ENCODE assay signal across 8 cellular contexts in the genomic region with DNA sequence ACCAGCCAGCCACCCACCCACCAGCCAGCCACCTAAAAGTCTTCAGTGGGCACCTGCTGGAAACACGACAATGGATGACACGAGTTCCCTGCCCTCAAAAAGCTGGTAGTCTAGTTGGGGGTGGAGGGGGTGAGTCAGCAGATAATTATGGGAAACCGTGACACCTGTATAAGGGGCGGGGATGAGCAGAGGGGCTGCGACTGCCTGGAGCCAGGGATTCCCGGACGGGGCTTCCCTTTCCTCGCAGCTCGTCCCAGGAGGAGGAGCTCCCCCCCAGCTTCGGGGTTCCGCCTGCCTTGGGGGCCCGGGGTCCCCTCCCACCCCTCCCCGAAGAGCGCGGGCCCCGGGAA.
A peak's percentile ranks its signal among the peaks of the same experiment; 100 is the strongest.
DNase-seq lines count a peak whose midpoint lies in the region; ATAC-seq, FAIRE-seq and TF ChIP-seq lines count a peak whose summit lies in the region.
"Had no signal": no experiment of that assay in that cellular context is flagged by ENCODE, and none has a peak within 500 bp of the region (broad histone marks: within the 10 kb centered on the region; RNA-seq: fewer than 3 reads in every experiment).

No MANE protein-coding gene starts in this region.

- H3K4me3 ChIP-seq in rectal smooth muscle tissue (ENCODE audit: low read length): peak overlapping the region; percentile 15

- H3K4me1 ChIP-seq in ES-I3 (ENCODE audit: insufficient read depth, low read length) (peaks cover 9% of the 10 kb centered on the region), rectal smooth muscle tissue (ENCODE audit: control insufficient read depth, insufficient read depth, low read length) (peaks cover 6% of the 10 kb centered on the region)

- H3K4me1 Mint-ChIP-seq in central memory CD8-positive, alpha-beta T cell: peaks cover 39% of the 10 kb centered on the region

- DNase-seq in LoVo (ENCODE audit: low spot score) (peak; percentile 39), hypothalamus (lab: John Stamatoyannopoulos, UW) (no peak), H54 (ENCODE audit: insufficient read length, low spot score) (no peak)
- DNase-seq in central memory CD8-positive, alpha-beta T cell (ENCODE audit: low spot score in 2 of 2): no peak

- H3K27ac Mint-ChIP-seq in central memory CD8-positive, alpha-beta T cell (ENCODE audit: low read depth): no peak overlapping the region

- no peak for FAIRE-seq in H54 (lab: Jason Lieb, UNC)

- H3K9ac ChIP-seq in ES-I3 (ENCODE audit: low read depth, low read length) (peak overlapping the region; percentile 55; the same call in 1 of the 2 replicates), rectal smooth muscle tissue (ENCODE audit: low read length) (no peak overlapping the region)

- no peaks in the 10 kb centered on the region for H3K9me3 Mint-ChIP-seq in central memory CD8-positive, alpha-beta T cell
- H3K9me3 Mint-ChIP-seq: stimulated activated naive CD8-positive, alpha-beta T cell treated with anti-CD3 and anti-CD28 coated beads, Interleukin-15, Interleukin-2, amounts not matched to agents 100 ng/mL and 50 ng/mL, for 24 hours had no signal

- no peak for TF ChIP-seq POLR2A in H54 (IDR thresholded peaks at IDR 0.05; ENCODE audit: low read depth, low read length)

- H3K27me3 Mint-ChIP-seq in central memory CD8-positive, alpha-beta T cell: peaks cover 50% of the 10 kb centered on the region

- H3K9me3 ChIP-seq in ES-I3 (ENCODE audit: control insufficient read depth, insufficient read depth, low read length): no peaks in the 10 kb centered on the region

- H3K36me3 ChIP-seq in ES-I3 (ENCODE audit: insufficient read depth, low read length) (no peaks in the 10 kb centered on the region), rectal smooth muscle tissue (ENCODE audit: control insufficient read depth, insufficient read depth, low read length) (no peaks in the 10 kb centered on the region)

- H3K4me3 Mint-ChIP-seq in central memory CD8-positive, alpha-beta T cell: peak overlapping the region; percentile 77

- peaks cover 35% of the 10 kb centered on the region for H3K27me3 ChIP-seq in rectal smooth muscle tissue (ENCODE audit: control insufficient read depth, insufficient read depth, low read length)

- ATAC-seq in central memory CD8-positive, alpha-beta T cell (replicated peaks; ENCODE audit: extremely low read depth, poor library complexity, severe bottlenecking): no peak
- ATAC-seq in HG03565 (IDR thresholded peaks at IDR 0.05; ENCODE audit: unreplicated experiment): no peak

- H3K36me3 Mint-ChIP-seq in central memory CD8-positive, alpha-beta T cell (ENCODE audit: insufficient read depth): peaks cover 5% of the 10 kb centered on the region

- no peak overlapping the region for H3K27ac ChIP-seq in rectal smooth muscle tissue (ENCODE audit: low read depth, low read length)
